ENCODE assay signal across 12 cellular contexts in genomic region chr3:179236676-179237301, GRCh38. TPM values are rescaled to one million over a fixed set of nuclear protein-coding genes. Genes with fewer than 3 reads are reported as not detected.
A peak's percentile ranks its signal among the peaks of the same experiment; 100 is the strongest.
DNase-seq lines count a peak whose midpoint lies in the region; ATAC-seq and TF ChIP-seq lines count a peak whose summit lies in the region.
"Had no signal": no experiment of that assay in that cellular context is flagged by ENCODE, and none has a peak within 500 bp of the region (broad histone marks: within the 10 kb centered on the region; RNA-seq: fewer than 3 reads in every experiment).

No MANE protein-coding gene starts in this region.

- no peak overlapping the region for H3K4me3 Mint-ChIP-seq in natural killer cell
- H3K4me3 Mint-ChIP-seq: activated naive CD4-positive, alpha-beta T cell treated with anti-CD3 and anti-CD28 coated beads, Interleukin-2, amount 50 U/mL, for 24 hours had no signal

- H3K4me1 Mint-ChIP-seq in natural killer cell = no peaks in the 10 kb centered on the region

- H3K9me3 ChIP-seq in SK-N-MC (ENCODE audit: low read depth, low read length) = no peaks in the 10 kb centered on the region
- H3K9me3 ChIP-seq: Caco-2 had no signal

- peak; percentile 11 for DNase-seq in GM06990 (ENCODE audit: extremely low read depth, insufficient read length)
- DNase-seq in SK-N-MC (ENCODE audit: low read depth, low spot score) = no peak
- DNase-seq in natural killer cell = no peak
- no peak for DNase-seq in DMS114 treated with DMSO at 0.1 percent for 48 hours (lab: John Stamatoyannopoulos, UW; ENCODE audit: unreplicated experiment)
- DNase-seq in left lobe of liver (ENCODE audit: low spot score) = no peak
- no peak for DNase-seq in pons (ENCODE audit: low spot score)
- DNase-seq: Caco-2, NCI-H2171 had no signal

- no peaks in the 10 kb centered on the region for H3K27me3 ChIP-seq in GM06990 (replicated peaks; ENCODE audit: control insufficient read depth, insufficient read depth, low read length)

- no peaks in the 10 kb centered on the region for H3K27me3 Mint-ChIP-seq in natural killer cell (ENCODE audit: low read depth in 2 of 2)
- H3K27me3 Mint-ChIP-seq: activated naive CD4-positive, alpha-beta T cell treated with anti-CD3 and anti-CD28 coated beads, Interleukin-2, amount 50 U/mL, for 24 hours had no signal

- H3K9me3 Mint-ChIP-seq in natural killer cell = no peaks in the 10 kb centered on the region
- H3K9me3 Mint-ChIP-seq: activated naive CD4-positive, alpha-beta T cell treated with anti-CD3 and anti-CD28 coated beads, Interleukin-2, amount 50 U/mL, for 24 hours had no signal

- intact Hi-C loops in natural killer cell (cut with micrococcal nuclease) = no loop called here

- H3K36me3 ChIP-seq in GM06990 (ENCODE audit: control insufficient read depth, insufficient read depth, low read length) = no peaks in the 10 kb centered on the region; the same call in none of the 2 replicates
- H3K36me3 ChIP-seq in SK-N-MC (ENCODE audit: insufficient read depth, low read length) = peaks cover 18% of the 10 kb centered on the region

- TF ChIP-seq CTCF in GM06990 (IDR thresholded peaks at IDR 0.05; ENCODE audit: insufficient read depth, low read length, poor library complexity, severe bottlenecking) (no peak), natural killer cell (IDR thresholded peaks at IDR 0.05) (no peak)

- peaks cover 17% of the 10 kb centered on the region for H3K36me3 Mint-ChIP-seq in natural killer cell

- H3K9ac ChIP-seq in SK-N-MC (ENCODE audit: insufficient read length) = peak overlapping the region; percentile 4

- H3K27ac ChIP-seq in SK-N-MC = peak overlapping the region; percentile 52
- H3K27ac ChIP-seq: skin epidermis had no signal

- ATAC-seq in GM19455 (IDR thresholded peaks at IDR 0.05; ENCODE audit: unreplicated experiment) (peak; percentile 81), HG03095 (IDR thresholded peaks at IDR 0.05; ENCODE audit: unreplicated experiment) (peak; percentile 80), natural killer cell (no peak), left lobe of liver (no peak)

- H3K27ac Mint-ChIP-seq in natural killer cell = no peak overlapping the region
- H3K27ac Mint-ChIP-seq: activated naive CD4-positive, alpha-beta T cell treated with anti-CD3 and anti-CD28 coated beads, Interleukin-2, amount 50 U/mL, for 24 hours had no signal

- no peak overlapping the region for H3K4me3 ChIP-seq in GM06990 (replicated peaks; ENCODE audit: low read depth, low read length)
- peak overlapping the region; percentile 54 for H3K4me3 ChIP-seq in SK-N-MC
- H3K4me3 ChIP-seq: skin epidermis had no signal

RNA-seq across cellular contexts. Expression of gene KCNMB3, which starts 14.1 kb away (rescaled TPM):
- total RNA-seq in natural killer cell (1 to 10 TPM; 1.3 to 1.8 (median 1.4) TPM), left lobe of liver (1.7 TPM)

Comparison
In these comparisons a context has a peak if more than half of its experiments do, and no peak if none do; other contexts are left out.
1. ATAC-seq: peak in GM19455 (single experiment) and HG03095 (single experiment); none in natural killer cell (0 of 3) and left lobe of liver (single experiment).